In genomic region chr14:52318829-52319604, GRCh38 we compare ENCODE assay signal across 17 cellular contexts. TPM values are rescaled to one million over a fixed set of nuclear protein-coding genes. Genes with fewer than 3 reads are reported as not detected.
DNase-seq lines count a peak whose midpoint lies in the region; ATAC-seq, FAIRE-seq and TF ChIP-seq lines count a peak whose summit lies in the region.
"Had no signal": no experiment of that assay in that cellular context is flagged by ENCODE, and none has a peak within 500 bp of the region (broad histone marks: within the 10 kb centered on the region; RNA-seq: fewer than 3 reads in every experiment).

No MANE protein-coding gene starts in this region.

- in situ Hi-C loops in transverse colon (cut with MboI; ENCODE audit: low pct_ligation_motif_present in 1 of 4, low pct_unique_long_range_greater_than_20kb in 1 of 4, low sequenced_read_pairs in 3 of 4) = no loop called here

- TF ChIP-seq CTCF in transverse colon (IDR thresholded peaks at IDR 0.05) = no peak

- ATAC-seq in activated T-cell treated with anti-CD3 and anti-CD28 coated beads, Interleukin-2, amount 50 U/mL, for 72 hours (replicated peaks in 1 of 2) = no peak
- ATAC-seq in Right ventricle myocardium inferior = no peak
- ATAC-seq: lower lobe of right lung, WTC11 had no signal

- peaks cover 6% of the 10 kb centered on the region for H3K27me3 ChIP-seq in transverse colon
- H3K27me3 ChIP-seq: vagina had no signal

- H3K36me3 Mint-ChIP-seq in activated T-cell treated with anti-CD3 and anti-CD28 coated beads, Interleukin-2, amount 50 U/mL, for 72 hours (ENCODE audit: insufficient read depth in 2 of 2) = peaks cover 10 to 29% of the 10 kb centered on the region in 2 donors
- peaks cover 93% of the 10 kb centered on the region for H3K36me3 Mint-ChIP-seq in T-helper 1 cell treated with Interleukin-12 subunit alpha and Interleukin-12 subunit beta and Interleukin-4 antibody, amounts not matched to agents 30 μg/mL and 1 μg/mL, for 36 hours (ENCODE audit: low read depth)

- peak overlapping the region; percentile 50 to 74 for H3K4me3 Mint-ChIP-seq in activated T-cell treated with anti-CD3 and anti-CD28 coated beads, Interleukin-2, amount 50 U/mL, for 72 hours
- peak overlapping the region; percentile 98 for H3K4me3 Mint-ChIP-seq in T-helper 1 cell treated with Interleukin-12 subunit alpha and Interleukin-12 subunit beta and Interleukin-4 antibody, amounts not matched to agents 30 μg/mL and 1 μg/mL, for 36 hours
- H3K4me3 Mint-ChIP-seq: WTC11 had no signal

- peaks cover 0 to 9% of the 10 kb centered on the region in 2 donors for H3K9me3 ChIP-seq in transverse colon
- H3K9me3 ChIP-seq: lower lobe of right lung, vagina had no signal

- TF ChIP-seq POLR2A in transverse colon (IDR thresholded peaks at IDR 0.05) (no peak), H54 (IDR thresholded peaks at IDR 0.05; ENCODE audit: low read depth, low read length) (no peak)

- H3K4me3 ChIP-seq in transverse colon = peak overlapping the region in 2 of 4 donors; percentile 2 to 16
- H3K4me3 ChIP-seq: lower lobe of right lung, vagina had no signal

- 46 to 59% methylated on average over 5 of the region's 5 CpGs for WGBS in transverse colon (ENCODE audit: low coverage in 1 of 2), 2 donors

- H3K27me3 Mint-ChIP-seq in activated T-cell treated with anti-CD3 and anti-CD28 coated beads, Interleukin-2, amount 50 U/mL, for 72 hours (ENCODE audit: low read depth) = peaks cover 23% of the 10 kb centered on the region
- H3K27me3 Mint-ChIP-seq in T-helper 1 cell treated with Interleukin-12 subunit alpha and Interleukin-12 subunit beta and Interleukin-4 antibody, amounts not matched to agents 30 μg/mL and 1 μg/mL, for 36 hours (ENCODE audit: low read depth) = peaks cover 5% of the 10 kb centered on the region

- FAIRE-seq in H54 (lab: Jason Lieb, UNC) = no peak
- FAIRE-seq: G401.6, GM18507 had no signal

- no peak for DNase-seq in activated T-cell treated with anti-CD3 and anti-CD28 coated beads, Interleukin-2, amount 50 U/mL, for 72 hours
- DNase-seq in activated T-cell treated with anti-CD3 and anti-CD28 coated beads, Interleukin-2, amount 50 U/mL, for 48 hours = no peak
- DNase-seq in fibroblast of gingiva (ENCODE audit: low read depth) = peak; percentile 67
- DNase-seq in transverse colon = no peak
- no peak for DNase-seq in RKO (ENCODE audit: low spot score)
- no peak for DNase-seq in Right ventricle myocardium inferior (ENCODE audit: missing footprints)
- no peak for DNase-seq in H54 (ENCODE audit: insufficient read length, low spot score)
- DNase-seq: central memory CD4-positive, alpha-beta T cell; lower lobe of right lung; NCI-H1694; NCI-H69 had no signal

- intact Hi-C loops in transverse colon (cut with DNase I; ENCODE audit: low total_unique reads) (no loop called here), Right ventricle myocardium inferior (cut with DNase I) (no loop called here)

- H3K27ac Mint-ChIP-seq in activated T-cell treated with anti-CD3 and anti-CD28 coated beads, Interleukin-2, amount 50 U/mL, for 72 hours = peak overlapping the region; percentile 15
- peak overlapping the region; percentile 85 for H3K27ac Mint-ChIP-seq in T-helper 1 cell treated with Interleukin-12 subunit alpha and Interleukin-12 subunit beta and Interleukin-4 antibody, amounts not matched to agents 30 μg/mL and 1 μg/mL, for 36 hours
- H3K27ac Mint-ChIP-seq: WTC11 had no signal

- H3K4me1 ChIP-seq in transverse colon = peaks cover 0 to 7% (median 3%) of the 10 kb centered on the region in 4 donors

- H3K9me3 Mint-ChIP-seq in activated T-cell treated with anti-CD3 and anti-CD28 coated beads, Interleukin-2, amount 50 U/mL, for 72 hours = peaks cover 6 to 8% of the 10 kb centered on the region in 2 donors
- peaks cover 20% of the 10 kb centered on the region for H3K9me3 Mint-ChIP-seq in T-helper 1 cell treated with Interleukin-12 subunit alpha and Interleukin-12 subunit beta and Interleukin-4 antibody, amounts not matched to agents 30 μg/mL and 1 μg/mL, for 36 hours

- H3K27ac ChIP-seq in transverse colon = peak overlapping the region; percentile 26 to 82 (median 52)
- H3K27ac ChIP-seq: epithelial cell of prostate, lower lobe of right lung, vagina had no signal

- H3K4me1 Mint-ChIP-seq in activated T-cell treated with anti-CD3 and anti-CD28 coated beads, Interleukin-2, amount 50 U/mL, for 72 hours (ENCODE audit: low read depth) = peaks cover 60% of the 10 kb centered on the region
- peaks cover 56% of the 10 kb centered on the region for H3K4me1 Mint-ChIP-seq in T-helper 1 cell treated with Interleukin-12 subunit alpha and Interleukin-12 subunit beta and Interleukin-4 antibody, amounts not matched to agents 30 μg/mL and 1 μg/mL, for 36 hours (ENCODE audit: low read depth)

- H3K36me3 ChIP-seq in transverse colon = no peaks in the 10 kb centered on the region
- H3K36me3 ChIP-seq: lower lobe of right lung, vagina had no signal

- no peak for TF ChIP-seq EP300 in transverse colon (IDR thresholded peaks at IDR 0.05; ENCODE audit: low read depth)

RNA-seq across cellular contexts. Expression of gene PTGER2, which starts 4.9 kb away (rescaled TPM):
- 1 to 10 TPM; 6.2 to 9.6 TPM for total RNA-seq in activated T-cell treated with anti-CD3 and anti-CD28 coated beads, Interleukin-2, amount 50 U/mL, for 72 hours
- total RNA-seq in transverse colon = 1 to 10 TPM; 1.1 to 9.4 (median 4.9) TPM
- total RNA-seq in Right ventricle myocardium inferior = 0.76 TPM

RNA-seq across cellular contexts. Expression of gene PTGDR, which starts 51.5 kb away (rescaled TPM):
- under 1 TPM; 0.19 to 0.60 TPM for total RNA-seq in activated T-cell treated with anti-CD3 and anti-CD28 coated beads, Interleukin-2, amount 50 U/mL, for 72 hours
- total RNA-seq in transverse colon = 10 to 100 TPM; 12.3 to 30.1 (median 28.3) TPM
- total RNA-seq in Right ventricle myocardium inferior = 0.89 TPM
